ENCODE assay signal across 21 cellular contexts in the genomic region with DNA sequence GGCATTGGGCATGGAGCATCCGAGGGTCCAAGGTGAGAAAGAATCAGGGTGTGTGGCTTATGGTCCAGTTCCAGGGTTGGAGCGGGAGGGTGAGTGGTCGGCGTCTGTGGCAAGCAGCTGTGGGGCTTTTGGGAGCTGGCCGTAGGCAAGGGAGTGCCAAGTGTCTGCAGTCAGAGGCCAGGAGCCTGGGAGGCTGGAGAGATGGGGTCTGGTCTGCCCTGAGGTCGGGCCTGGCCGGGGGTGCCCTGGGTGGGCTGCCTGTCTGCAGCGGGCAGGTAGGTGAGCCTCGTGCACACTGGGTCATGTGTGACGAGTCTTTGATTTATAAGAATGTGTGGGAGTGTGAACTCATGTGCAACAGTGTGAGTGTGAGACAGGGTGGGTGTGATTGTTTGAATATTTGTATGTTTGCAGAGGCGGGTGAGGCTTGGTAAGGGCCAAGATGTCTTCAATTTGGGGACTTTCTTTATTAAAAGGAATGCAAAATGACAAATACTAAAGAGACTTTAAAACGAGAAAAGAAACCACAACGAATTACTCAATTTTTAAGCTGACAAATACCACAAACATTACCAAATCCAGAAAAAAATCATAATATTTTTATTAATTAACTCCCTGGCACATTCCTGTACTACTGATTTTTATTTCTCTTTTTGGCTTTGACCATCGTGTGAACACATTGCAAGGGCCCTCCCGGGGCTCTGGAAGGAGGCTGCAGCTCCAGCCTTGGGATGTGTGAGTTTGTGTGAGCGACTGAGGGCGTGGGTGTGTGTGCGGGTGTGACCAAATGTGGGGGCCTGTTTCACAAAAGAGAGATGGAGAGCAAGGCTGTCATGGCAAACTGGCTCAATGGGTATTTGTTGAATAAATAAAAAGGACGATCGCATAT.
A peak's percentile ranks its signal among the peaks of the same experiment; 100 is the strongest.
DNase-seq lines count a peak whose midpoint lies in the region; ATAC-seq and TF ChIP-seq lines count a peak whose summit lies in the region.
"Had no signal": no experiment of that assay in that cellular context is flagged by ENCODE, and none has a peak within 500 bp of the region (broad histone marks: within the 10 kb centered on the region; RNA-seq: fewer than 3 reads in every experiment).

No MANE protein-coding gene starts in this region.

- H4K8ac ChIP-seq in mesenchymal stem cell (ENCODE audit: low read length), result peak overlapping the region; percentile 5
- no peak overlapping the region for H4K8ac ChIP-seq in trophoblast cell (ENCODE audit: low read depth, low read length)

- H3K4me3 ChIP-seq in Caco-2 (ENCODE audit: low read depth, low read length) (no peak overlapping the region), mesenchymal stem cell (ENCODE audit: insufficient read depth in 1 of 2, low read depth in 1 of 2, low read length in 2 of 2) (no peak overlapping the region), trophoblast cell (ENCODE audit: low read depth, low read length) (no peak overlapping the region)
- H3K4me3 ChIP-seq: left lung, upper lobe of right lung had no signal

- BruUV-seq in Caco-2 (replicated peaks; lab: Mats Ljungman, UMichigan), result no TSS peak

- no peak overlapping the region for H2BK15ac ChIP-seq in mesenchymal stem cell (ENCODE audit: low read depth, poor library complexity, severe bottlenecking)

- H3K36me3 ChIP-seq in Caco-2 (ENCODE audit: control insufficient read depth, insufficient read depth, low read length) (no peaks in the 10 kb centered on the region), mesenchymal stem cell (ENCODE audit: control insufficient read depth in 1 of 2, insufficient read depth in 2 of 2, low read depth in 1 of 2, low read length in 2 of 2) (no peaks in the 10 kb centered on the region), trophoblast cell (ENCODE audit: control insufficient read depth in 1 of 2, insufficient read depth in 2 of 2, low read length in 2 of 2) (no peaks in the 10 kb centered on the region)
- H3K36me3 ChIP-seq: left lung, upper lobe of right lung had no signal

- no peak for TF ChIP-seq POLR2A in erythroblast (IDR thresholded peaks at IDR 0.05; ENCODE audit: low read length)

- H3K4me1 ChIP-seq in Caco-2 (peaks cover 21% of the 10 kb centered on the region), mesenchymal stem cell (ENCODE audit: control insufficient read depth, insufficient read depth, low read depth, low read length) (peaks cover 14% of the 10 kb centered on the region), trophoblast cell (ENCODE audit: control insufficient read depth in 1 of 2, insufficient read depth in 2 of 2, low read length in 2 of 2) (peaks cover 15 to 16% of the 10 kb centered on the region in 2 experiments)

- no peak for ATAC-seq in naive thymus-derived CD8-positive, alpha-beta T cell
- ATAC-seq in GM18520 (IDR thresholded peaks at IDR 0.05; ENCODE audit: unreplicated experiment), result no peak
- ATAC-seq: activated naive CD4-positive, alpha-beta T cell treated with anti-CD3 and anti-CD28 coated beads, Interleukin-2, amount 50 U/mL, for 72 hours; CD8-positive, alpha-beta T cell; Panc1; stimulated activated memory B cell treated with anti-CD40 and anti-IgM and Interleukin-4, amounts not matched to agents 10 μg/mL and 1 μg/mL and 100 μg/mL, for 72 hours had no signal

- H3K27me3 ChIP-seq in Caco-2 (replicated peaks; ENCODE audit: control insufficient read depth, insufficient read depth, low read length) (no peaks in the 10 kb centered on the region), mesenchymal stem cell (ENCODE audit: control insufficient read depth in 1 of 2, insufficient read depth in 1 of 2, low read length in 2 of 2) (peaks cover 78 to 80% of the 10 kb centered on the region in 2 experiments), trophoblast cell (ENCODE audit: insufficient read depth, low read length) (no peaks in the 10 kb centered on the region)
- H3K27me3 ChIP-seq: upper lobe of right lung had no signal

- H4K91ac ChIP-seq in mesenchymal stem cell (ENCODE audit: low read length) (no peak overlapping the region), trophoblast cell (ENCODE audit: low read depth, low read length) (peak overlapping the region; percentile 37)

- peak overlapping the region; percentile 31 to 78 for H2BK12ac ChIP-seq in mesenchymal stem cell (ENCODE audit: low read length in 2 of 2)
- no peak overlapping the region for H2BK12ac ChIP-seq in trophoblast cell (ENCODE audit: low read length)

- no peak overlapping the region for H3K9ac ChIP-seq in mesenchymal stem cell (ENCODE audit: low read length)
- H3K9ac ChIP-seq in trophoblast cell (ENCODE audit: low read length), result no peak overlapping the region

- H2AK5ac ChIP-seq in mesenchymal stem cell (ENCODE audit: low read length, severe bottlenecking), result no peak overlapping the region
- H2AK5ac ChIP-seq in trophoblast cell (ENCODE audit: low read length), result peak overlapping the region; percentile 58

- H3K4ac ChIP-seq in mesenchymal stem cell (ENCODE audit: low read depth in 1 of 2, low read length in 2 of 2) (peak overlapping the region in 1 of 2 experiments; percentile 58), trophoblast cell (ENCODE audit: low read depth, low read length) (no peak overlapping the region)

- TF ChIP-seq CTCF in Caco-2 (IDR thresholded peaks at IDR 0.05; ENCODE audit: insufficient read depth in 1 of 2, low read depth in 1 of 2, low read length in 1 of 2, severe bottlenecking in 1 of 2, unreplicated experiment in 1 of 2) (no peak), RWPE1 (conservative IDR thresholded peaks at IDR 0.05; ENCODE audit: low read depth) (no peak)

- H2BK5ac ChIP-seq in mesenchymal stem cell (ENCODE audit: low read depth, low read length, poor library complexity, severe bottlenecking), result no peak overlapping the region
- H2BK5ac ChIP-seq in trophoblast cell (ENCODE audit: low read depth, low read length, poor library complexity), result no peak overlapping the region

- H3K27ac ChIP-seq in RWPE1 (peak overlapping the region; percentile 80), mesenchymal stem cell (ENCODE audit: low read length, poor library complexity, severe bottlenecking) (no peak overlapping the region), trophoblast cell (ENCODE audit: low read depth, low read length) (no peak overlapping the region)
- H3K27ac ChIP-seq: left lung, upper lobe of right lung had no signal

- H3K27ac Mint-ChIP-seq in Caco-2 (ENCODE audit: unreplicated experiment), result peak overlapping the region; percentile 22
- peak overlapping the region in 1 of 10 donors; percentile 38 for H3K27ac Mint-ChIP-seq in naive thymus-derived CD8-positive, alpha-beta T cell
- H3K27ac Mint-ChIP-seq: activated naive CD4-positive, alpha-beta T cell treated with anti-CD3 and anti-CD28 coated beads, Interleukin-2, amount 50 U/mL, for 72 hours; B cell; CD8-positive, alpha-beta T cell; memory B cell; stimulated activated memory B cell treated with anti-CD40 and anti-IgM and Interleukin-4, amounts not matched to agents 10 μg/mL and 1 μg/mL and 100 μg/mL, for 72 hours; T-helper 2 cell treated with Interferon-gamma antibody and Interleukin-4, amounts not matched to agents 5 μg/mL and 100 μg/mL, for 36 hours had no signal

- H2AFZ ChIP-seq in mesenchymal stem cell (ENCODE audit: low read depth, low read length), result no peak overlapping the region
- H2AFZ ChIP-seq in trophoblast cell (ENCODE audit: insufficient read depth, low read length, poor library complexity), result no peak overlapping the region

- H4K12ac ChIP-seq in trophoblast cell (ENCODE audit: low read depth, low read length), result no peak overlapping the region

- peaks cover 27% of the 10 kb centered on the region for H3K4me1 Mint-ChIP-seq in Caco-2 (ENCODE audit: low read depth, unreplicated experiment)
- peaks cover 0 to 4% (median 0%) of the 10 kb centered on the region in 4 donors for H3K4me1 Mint-ChIP-seq in naive thymus-derived CD8-positive, alpha-beta T cell
- H3K4me1 Mint-ChIP-seq: B cell had no signal

- no peaks in the 10 kb centered on the region for H3K9me3 Mint-ChIP-seq in Caco-2 (ENCODE audit: unreplicated experiment)
- H3K9me3 Mint-ChIP-seq in naive thymus-derived CD8-positive, alpha-beta T cell, result no peaks in the 10 kb centered on the region
- H3K9me3 Mint-ChIP-seq: activated naive CD4-positive, alpha-beta T cell treated with anti-CD3 and anti-CD28 coated beads, Interleukin-2, amount 50 U/mL, for 72 hours; CD8-positive, alpha-beta T cell; memory B cell; stimulated activated memory B cell treated with anti-CD40 and anti-IgM and Interleukin-4, amounts not matched to agents 10 μg/mL and 1 μg/mL and 100 μg/mL, for 72 hours; T-helper 2 cell treated with Interferon-gamma antibody and Interleukin-4, amounts not matched to agents 5 μg/mL and 100 μg/mL, for 36 hours had no signal

- no peak overlapping the region for H3K4me3 Mint-ChIP-seq in Caco-2 (ENCODE audit: unreplicated experiment)
- H3K4me3 Mint-ChIP-seq in naive thymus-derived CD8-positive, alpha-beta T cell, result no peak overlapping the region
- H3K4me3 Mint-ChIP-seq: B cell; CD8-positive, alpha-beta T cell; memory B cell; stimulated activated memory B cell treated with anti-CD40 and anti-IgM and Interleukin-4, amounts not matched to agents 10 μg/mL and 1 μg/mL and 100 μg/mL, for 72 hours; T-helper 2 cell treated with Interferon-gamma antibody and Interleukin-4, amounts not matched to agents 5 μg/mL and 100 μg/mL, for 36 hours had no signal

- POLR2A ChIA-PET in Caco-2 (lab: Charles Lee) (no interaction called here), RWPE1 (lab: Yijun Ruan, JAX; ENCODE audit: low non-redundant PET) (no interaction called here)
- POLR2A ChIA-PET in naive thymus-derived CD8-positive, alpha-beta T cell (lab: Charles Lee), result no interaction called here

- intact Hi-C loops in Caco-2 (cut with micrococcal nuclease; ENCODE audit: unreplicated experiment), result no loop called here

- H3K4me2 ChIP-seq in mesenchymal stem cell (ENCODE audit: low read length, poor library complexity, severe bottlenecking) (no peak overlapping the region), trophoblast cell (ENCODE audit: low read length) (no peak overlapping the region)

- H3K9me3 ChIP-seq in Caco-2 (no peaks in the 10 kb centered on the region), mesenchymal stem cell (ENCODE audit: control insufficient read depth, low read length) (no peaks in the 10 kb centered on the region), trophoblast cell (ENCODE audit: insufficient read depth, low read depth, low read length) (no peaks in the 10 kb centered on the region)
- H3K9me3 ChIP-seq: left lung, upper lobe of right lung had no signal

- H2BK120ac ChIP-seq in mesenchymal stem cell (ENCODE audit: low read depth, low read length), result no peak overlapping the region
- H2BK120ac ChIP-seq in trophoblast cell (ENCODE audit: insufficient read depth, low read length, poor library complexity), result no peak overlapping the region

- H3K14ac ChIP-seq in mesenchymal stem cell (ENCODE audit: low read length in 2 of 2), result peak overlapping the region in 1 of 2 experiments; percentile 68
- no peak overlapping the region for H3K14ac ChIP-seq in trophoblast cell (ENCODE audit: low read length)

- CTCF ChIA-PET in Caco-2 (lab: Charles Lee) (no interaction called here), RWPE1 (lab: Yijun Ruan, JAX) (interaction anchor here (0.6 kb wide), 2 partner anchors 122 to 671 kb away, joined by 3 read pairs; no protein-coding TSS in a partner anchor)

- H3K23ac ChIP-seq in mesenchymal stem cell (ENCODE audit: low read length in 2 of 2), result no peak overlapping the region
- H3K23ac ChIP-seq in trophoblast cell (ENCODE audit: low read length), result no peak overlapping the region

- no peaks in the 10 kb centered on the region for H3K79me2 ChIP-seq in trophoblast cell (ENCODE audit: control insufficient read depth, insufficient read depth, low read length, poor library complexity)

- H3K36me3 Mint-ChIP-seq in Caco-2 (ENCODE audit: insufficient read depth, unreplicated experiment), result no peaks in the 10 kb centered on the region
- no peaks in the 10 kb centered on the region for H3K36me3 Mint-ChIP-seq in naive thymus-derived CD8-positive, alpha-beta T cell
- H3K36me3 Mint-ChIP-seq: activated naive CD4-positive, alpha-beta T cell treated with anti-CD3 and anti-CD28 coated beads, Interleukin-2, amount 50 U/mL, for 72 hours; CD8-positive, alpha-beta T cell; memory B cell; stimulated activated memory B cell treated with anti-CD40 and anti-IgM and Interleukin-4, amounts not matched to agents 10 μg/mL and 1 μg/mL and 100 μg/mL, for 72 hours had no signal

- H3K79me1 ChIP-seq in mesenchymal stem cell (replicated peaks; ENCODE audit: low read length, poor library complexity, severe bottlenecking) (no peaks in the 10 kb centered on the region), trophoblast cell (ENCODE audit: low read length) (peaks cover 10% of the 10 kb centered on the region)

- DNase-seq in Caco-2 (no peak), RWPE1 (ENCODE audit: low spot score) (no peak), mesenchymal stem cell (no peak), trophoblast cell (no peak), iPS-NIHi11 (ENCODE audit: low spot score) (no peak), erythroblast (lab: John Stamatoyannopoulos, UW) (no peak)
- no peak for DNase-seq in naive thymus-derived CD8-positive, alpha-beta T cell
- DNase-seq: CD8-positive, alpha-beta T cell; NCI-H1417 treated with DMSO at 0.1 percent for 48 hours; NCI-H2029 treated with DMSO at 0.1 percent for 48 hours; occipital lobe; SIG-M5; upper lobe of right lung had no signal

- H3K18ac ChIP-seq in mesenchymal stem cell (ENCODE audit: low read depth in 1 of 2, low read length in 2 of 2) (peak overlapping the region in 1 of 2 experiments; percentile 48), trophoblast cell (ENCODE audit: low read length) (no peak overlapping the region)

- no peaks in the 10 kb centered on the region for H3K27me3 Mint-ChIP-seq in Caco-2 (ENCODE audit: insufficient read depth, unreplicated experiment)
- peaks cover 6 to 56% (median 24%) of the 10 kb centered on the region in 5 donors for H3K27me3 Mint-ChIP-seq in naive thymus-derived CD8-positive, alpha-beta T cell

- WGBS in mesenchymal stem cell, result 82% methylated on average over 19 of the region's 20 CpGs
- WGBS in trophoblast cell (ENCODE audit: extremely low coverage, insufficient coverage, insufficient read length), result no CpG with 5 or more reads among the region's 20 CpGs
